Comparison of ENCODE assay signal across 12 cellular contexts in the genomic region with DNA sequence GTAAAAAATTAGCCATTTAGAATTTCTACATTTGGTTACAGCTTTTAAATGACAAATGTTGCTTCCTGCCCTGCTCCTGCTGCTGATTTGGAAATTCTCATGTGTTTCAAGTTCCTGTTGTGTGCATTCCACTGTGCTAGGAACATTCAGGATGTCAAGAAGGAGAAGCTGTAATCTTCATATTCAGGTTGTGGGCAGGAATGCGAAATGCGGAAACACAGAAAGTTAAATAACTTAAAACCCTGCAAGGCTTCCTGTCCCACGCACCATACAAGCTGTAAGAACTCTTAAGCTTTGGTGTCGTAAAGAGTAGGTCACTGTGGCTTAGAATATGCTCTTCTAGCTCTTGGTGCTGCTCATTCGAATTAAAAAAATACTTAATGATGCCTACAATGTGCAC. TPM values are rescaled to one million over a fixed set of nuclear protein-coding genes. Genes with fewer than 3 reads are reported as not detected.
DNase-seq lines count a peak whose midpoint lies in the region; ATAC-seq lines count a peak whose summit lies in the region.
"Had no signal": no experiment of that assay in that cellular context is flagged by ENCODE, and none has a peak within 500 bp of the region (broad histone marks: within the 10 kb centered on the region; RNA-seq: fewer than 3 reads in every experiment).

No MANE protein-coding gene starts in this region.

- peak overlapping the region; percentile 98 to 99 (median 99) for H3K27ac Mint-ChIP-seq in CD4-positive, CD25-positive, alpha-beta regulatory T cell
- no peak overlapping the region for H3K27ac Mint-ChIP-seq in activated naive CD8-positive, alpha-beta T cell treated with anti-CD3 and anti-CD28 coated beads, Interleukin-2, amount 50 U/mL, for 24 hours
- H3K27ac Mint-ChIP-seq in naive B cell: peak overlapping the region in 5 of 6 donors; percentile 4 to 92 (median 24)
- H3K27ac Mint-ChIP-seq: mesothelial cell of epicardium had no signal

- DNase-seq in CD4-positive, CD25-positive, alpha-beta regulatory T cell: peak in 2 of 3 donors; percentile 57 to 73
- peak; percentile 93 to 95 for DNase-seq in Kasumi-1 (lab: John Stamatoyannopoulos, UW)
- no peak for DNase-seq in activated naive CD8-positive, alpha-beta T cell treated with anti-CD3 and anti-CD28 coated beads, Interleukin-2, amount 50 U/mL, for 24 hours
- DNase-seq in naive B cell: no peak
- DNase-seq in glomerular visceral epithelial cell (ENCODE audit: extremely low spot score): no peak
- no peak for DNase-seq in C1 segment of cervical spinal cord (lab: John Stamatoyannopoulos, UW)
- DNase-seq: cortex of kidney, gastrocnemius medialis, NCI-H146 had no signal

- H3K36me3 ChIP-seq in CD4-positive, CD25-positive, alpha-beta regulatory T cell (ENCODE audit: control insufficient read depth, insufficient read depth, low read length): peaks cover 32% of the 10 kb centered on the region

- H3K4me3 ChIP-seq in CD4-positive, CD25-positive, alpha-beta regulatory T cell (ENCODE audit: low read depth, low read length): peak overlapping the region; percentile 83
- H3K4me3 ChIP-seq: gastrocnemius medialis had no signal

- H3K27me3 Mint-ChIP-seq in CD4-positive, CD25-positive, alpha-beta regulatory T cell: no peaks in the 10 kb centered on the region
- H3K27me3 Mint-ChIP-seq in activated naive CD8-positive, alpha-beta T cell treated with anti-CD3 and anti-CD28 coated beads, Interleukin-2, amount 50 U/mL, for 24 hours: no peaks in the 10 kb centered on the region
- H3K27me3 Mint-ChIP-seq in naive B cell: no peaks in the 10 kb centered on the region

- H3K27ac ChIP-seq in CD4-positive, CD25-positive, alpha-beta regulatory T cell (ENCODE audit: insufficient read depth, low read length, poor library complexity, severe bottlenecking): peak overlapping the region; percentile 88
- H3K27ac ChIP-seq: gastrocnemius medialis had no signal

- no peaks in the 10 kb centered on the region for H3K27me3 ChIP-seq in CD4-positive, CD25-positive, alpha-beta regulatory T cell (ENCODE audit: control insufficient read depth, insufficient read depth, low read length)
- H3K27me3 ChIP-seq: gastrocnemius medialis had no signal

- ATAC-seq in CD4-positive, CD25-positive, alpha-beta regulatory T cell (ENCODE audit: low read depth in 2 of 2): peak; percentile 40 to 52
- no peak for ATAC-seq in activated naive CD8-positive, alpha-beta T cell treated with anti-CD3 and anti-CD28 coated beads, Interleukin-2, amount 50 U/mL, for 24 hours
- no peak for ATAC-seq in naive B cell (ENCODE audit: low read depth in 2 of 2)
- no peak for ATAC-seq in GM19452 (IDR thresholded peaks at IDR 0.05; ENCODE audit: unreplicated experiment)
- no peak for ATAC-seq in GM19455 (IDR thresholded peaks at IDR 0.05; ENCODE audit: unreplicated experiment)
- ATAC-seq: gastrocnemius medialis had no signal

- no peaks in the 10 kb centered on the region for H3K9me3 ChIP-seq in CD4-positive, CD25-positive, alpha-beta regulatory T cell (ENCODE audit: control insufficient read depth in 2 of 2, low read length in 2 of 2)
- H3K9me3 ChIP-seq: gastrocnemius medialis had no signal

- H3K4me3 Mint-ChIP-seq in CD4-positive, CD25-positive, alpha-beta regulatory T cell: peak overlapping the region; percentile 71 to 84 (median 76)
- H3K4me3 Mint-ChIP-seq in activated naive CD8-positive, alpha-beta T cell treated with anti-CD3 and anti-CD28 coated beads, Interleukin-2, amount 50 U/mL, for 24 hours: peak overlapping the region; percentile 14
- H3K4me3 Mint-ChIP-seq in naive B cell: peak overlapping the region in 4 of 8 donors; percentile 66 to 79 (median 72)
- H3K4me3 Mint-ChIP-seq: mesothelial cell of epicardium had no signal

- peaks cover 50% of the 10 kb centered on the region for H3K4me1 ChIP-seq in CD4-positive, CD25-positive, alpha-beta regulatory T cell (ENCODE audit: control insufficient read depth, insufficient read depth, low read length, poor library complexity, severe bottlenecking)
- H3K4me1 ChIP-seq: gastrocnemius medialis had no signal

- peaks cover 43% of the 10 kb centered on the region for H3K36me3 Mint-ChIP-seq in CD4-positive, CD25-positive, alpha-beta regulatory T cell
- peaks cover 17% of the 10 kb centered on the region for H3K36me3 Mint-ChIP-seq in activated naive CD8-positive, alpha-beta T cell treated with anti-CD3 and anti-CD28 coated beads, Interleukin-2, amount 50 U/mL, for 24 hours (ENCODE audit: low read depth)
- peaks cover 11 to 20% of the 10 kb centered on the region in 2 donors for H3K36me3 Mint-ChIP-seq in naive B cell

- peaks cover 29 to 63% (median 44%) of the 10 kb centered on the region in 4 donors for H3K4me1 Mint-ChIP-seq in CD4-positive, CD25-positive, alpha-beta regulatory T cell
- H3K4me1 Mint-ChIP-seq in activated naive CD8-positive, alpha-beta T cell treated with anti-CD3 and anti-CD28 coated beads, Interleukin-2, amount 50 U/mL, for 24 hours: peaks cover 57% of the 10 kb centered on the region
- H3K4me1 Mint-ChIP-seq in naive B cell: peaks cover 18 to 34% (median 32%) of the 10 kb centered on the region in 3 donors
- H3K4me1 Mint-ChIP-seq: mesothelial cell of epicardium had no signal

- peaks cover 0 to 4% (median 0%) of the 10 kb centered on the region in 7 donors for H3K9me3 Mint-ChIP-seq in CD4-positive, CD25-positive, alpha-beta regulatory T cell
- no peaks in the 10 kb centered on the region for H3K9me3 Mint-ChIP-seq in activated naive CD8-positive, alpha-beta T cell treated with anti-CD3 and anti-CD28 coated beads, Interleukin-2, amount 50 U/mL, for 24 hours
- H3K9me3 Mint-ChIP-seq in naive B cell: peaks cover 0 to 7% (median 0%) of the 10 kb centered on the region in 7 donors

RNA-seq across cellular contexts. Expression of gene S100B, which starts 52.6 kb away (rescaled TPM):
- total RNA-seq in CD4-positive, CD25-positive, alpha-beta regulatory T cell: not detected
- under 1 TPM in 1 of 4 donors, not detected in 3; 0.54 TPM for polyA plus RNA-seq in CD4-positive, CD25-positive, alpha-beta regulatory T cell
- under 1 TPM in 3 of 6 donors, not detected in 3; 0.34 to 0.45 (median 0.36) TPM for polyA plus RNA-seq in naive B cell (ENCODE audit: low read depth in 6 of 6)

Comparison
In these comparisons a context has a peak if more than half of its experiments do, and no peak if none do; other contexts are left out.
1. ATAC-seq: peak in CD4-positive, CD25-positive, alpha-beta regulatory T cell (2 of 2); none in activated naive CD8-positive, alpha-beta T cell treated with anti-CD3 and anti-CD28 coated beads, Interleukin-2, amount 50 U/mL, for 24 hours (single experiment), naive B cell (0 of 2), GM19452 (single experiment) and GM19455 (single experiment).
2. DNase-seq: peak in CD4-positive, CD25-positive, alpha-beta regulatory T cell (2 of 3) and Kasumi-1 (2 of 2); none in activated naive CD8-positive, alpha-beta T cell treated with anti-CD3 and anti-CD28 coated beads, Interleukin-2, amount 50 U/mL, for 24 hours (single experiment), naive B cell (single experiment), glomerular visceral epithelial cell (single experiment) and C1 segment of cervical spinal cord (0 of 14).